In genomic region chr4:109215511-109215910, GRCh38 we compare ENCODE assay signal across 20 cellular contexts.
DNase-seq lines count a peak whose midpoint lies in the region; ATAC-seq and TF ChIP-seq lines count a peak whose summit lies in the region.
"Had no signal": no experiment of that assay in that cellular context is flagged by ENCODE, and none has a peak within 500 bp of the region (broad histone marks: within the 10 kb centered on the region; RNA-seq: fewer than 3 reads in every experiment).

No MANE protein-coding gene starts in this region.

- BruUV-seq in MCF 10A (replicated peaks; lab: Mats Ljungman, UMichigan) (no TSS peak), mammary epithelial cell (replicated peaks; lab: Mats Ljungman, UMichigan) (no TSS peak)

- DNase-seq in MCF 10A (ENCODE audit: unreplicated experiment), result no peak
- DNase-seq in mammary epithelial cell, result no peak
- peak; percentile 13 for DNase-seq in choroid plexus epithelial cell (ENCODE audit: low read depth)
- DNase-seq in mesothelial cell of epicardium (ENCODE audit: low spot score in 2 of 2, unreplicated experiment in 2 of 2), result no peak
- DNase-seq in retinal pigment epithelial cell (ENCODE audit: low read depth), result peak; percentile 12
- no peak for DNase-seq in MV-4-11 (lab: John Stamatoyannopoulos, UW)
- DNase-seq: CD8-positive, alpha-beta T cell; COR-L47; DMS 273 treated with DMSO at 0.1 percent for 48 hours; DND-41; EL; H9 had no signal

- no peaks in the 10 kb centered on the region for H3K36me3 Mint-ChIP-seq in MCF 10A (ENCODE audit: insufficient read depth, unreplicated experiment)
- H3K36me3 Mint-ChIP-seq in mesothelial cell of epicardium, result peaks cover 2% of the 10 kb centered on the region
- H3K36me3 Mint-ChIP-seq: CD8-positive, alpha-beta T cell had no signal

- no peak overlapping the region for H3K4me3 Mint-ChIP-seq in MCF 10A (ENCODE audit: unreplicated experiment)
- no peak overlapping the region for H3K4me3 Mint-ChIP-seq in mesothelial cell of epicardium
- H3K4me3 Mint-ChIP-seq: B cell; CD8-positive, alpha-beta T cell; H9 had no signal

- H3K4me1 Mint-ChIP-seq in MCF 10A (ENCODE audit: insufficient read depth, unreplicated experiment) (peaks cover 12% of the 10 kb centered on the region), mesothelial cell of epicardium (peaks cover 36% of the 10 kb centered on the region)
- H3K4me1 Mint-ChIP-seq: B cell, H9 had no signal

- H3K27me3 Mint-ChIP-seq in MCF 10A (ENCODE audit: insufficient read depth, unreplicated experiment) (no peaks in the 10 kb centered on the region), mesothelial cell of epicardium (ENCODE audit: low read depth) (no peaks in the 10 kb centered on the region)
- H3K27me3 Mint-ChIP-seq: B cell had no signal

- ATAC-seq in HG02623 (IDR thresholded peaks at IDR 0.05; ENCODE audit: unreplicated experiment), result no peak
- ATAC-seq in GM19397 (IDR thresholded peaks at IDR 0.05; ENCODE audit: unreplicated experiment), result no peak
- ATAC-seq: A549; CD8-positive, alpha-beta T cell had no signal

- H3K9me3 Mint-ChIP-seq in MCF 10A (ENCODE audit: unreplicated experiment) (no peaks in the 10 kb centered on the region), mesothelial cell of epicardium (no peaks in the 10 kb centered on the region)
- H3K9me3 Mint-ChIP-seq: CD8-positive, alpha-beta T cell; H9 had no signal

- dilution Hi-C loops in mammary epithelial cell (cut with HindIII; ENCODE audit: low sequenced_read_pairs), result no loop called here

- CTCF ChIA-PET in MCF 10A (lab: Yijun Ruan, JAX) (no interaction called here), mammary epithelial cell (lab: Charles Lee; ENCODE audit: low non-redundant PET) (no interaction called here)

- no peaks in the 10 kb centered on the region for H3K27me3 ChIP-seq in mammary epithelial cell (ENCODE audit: insufficient read depth, low read length)
- H3K27me3 ChIP-seq: BLaER1 treated with 17β-estradiol and CSF1 and Interleukin-3, amounts not matched to agents 10 nM and 100 nM had no signal

- in situ Hi-C loops in mammary epithelial cell (cut with MboI; ENCODE audit: low sequenced_read_pairs in 2 of 2), result no loop called here

- POLR2A ChIA-PET in MCF 10A (lab: Yijun Ruan, JAX), result no interaction called here

- intact Hi-C loops in MCF 10A (cut with micrococcal nuclease) (no loop called here), mammary epithelial cell (cut with micrococcal nuclease) (no loop called here)

- H3K27ac ChIP-seq in mammary epithelial cell (ENCODE audit: insufficient read depth, low read depth, low read length), result no peak overlapping the region
- H3K27ac ChIP-seq: 22Rv1; A549; BLaER1 treated with 17β-estradiol and CSF1 and Interleukin-3, amounts not matched to agents 10 nM and 100 nM; HL-60 had no signal

- no peaks in the 10 kb centered on the region for H3K9me3 ChIP-seq in mammary epithelial cell (replicated peaks; ENCODE audit: insufficient read depth, low read length)
- H3K9me3 ChIP-seq: A549; BLaER1 treated with 17β-estradiol and CSF1 and Interleukin-3, amounts not matched to agents 10 nM and 100 nM had no signal

- H3K4me3 ChIP-seq in mammary epithelial cell (replicated peaks in 1 of 3; ENCODE audit: insufficient read depth in 1 of 3, low read depth in 2 of 3, low read length in 3 of 3) (no peak overlapping the region), choroid plexus epithelial cell (ENCODE audit: low read depth, low read length) (no peak overlapping the region), retinal pigment epithelial cell (ENCODE audit: low read length) (no peak overlapping the region)
- H3K4me3 ChIP-seq: A549; BLaER1 treated with 17β-estradiol and CSF1 and Interleukin-3, amounts not matched to agents 10 nM and 100 nM; GM12878 had no signal

- H3K27ac Mint-ChIP-seq in MCF 10A (ENCODE audit: low read depth, unreplicated experiment) (peak overlapping the region; percentile 42), mesothelial cell of epicardium (peak overlapping the region; percentile 85)
- H3K27ac Mint-ChIP-seq: B cell; CD8-positive, alpha-beta T cell; H9 had no signal

- no peak overlapping the region for H2AFZ ChIP-seq in mammary epithelial cell (ENCODE audit: low read depth, low read length)

- H3K4me1 ChIP-seq in mammary epithelial cell (ENCODE audit: insufficient read depth, low read length), result no peaks in the 10 kb centered on the region
- H3K4me1 ChIP-seq: A549; BLaER1 treated with 17β-estradiol and CSF1 and Interleukin-3, amounts not matched to agents 10 nM and 100 nM had no signal

- no peak for TF ChIP-seq CTCF in MCF 10A (IDR thresholded peaks at IDR 0.05; ENCODE audit: unreplicated experiment)
- no peak for TF ChIP-seq CTCF in mammary epithelial cell (conservative IDR thresholded peaks at IDR 0.05 in 1 of 2, IDR thresholded peaks at IDR 0.05 in 1 of 2; ENCODE audit: extremely low read depth in 1 of 2, insufficient read depth in 1 of 2, low read depth in 1 of 2, low read length in 2 of 2)
- TF ChIP-seq CTCF in choroid plexus epithelial cell (conservative IDR thresholded peaks at IDR 0.05; ENCODE audit: low read depth, low read length), result no peak
- TF ChIP-seq CTCF in mesothelial cell of epicardium (IDR thresholded peaks at IDR 0.05; ENCODE audit: unreplicated experiment), result no peak
- TF ChIP-seq CTCF in retinal pigment epithelial cell (conservative IDR thresholded peaks at IDR 0.05; ENCODE audit: low read depth, low read length), result no peak

- H3K36me3 ChIP-seq in mammary epithelial cell (ENCODE audit: insufficient read depth, low read length), result no peaks in the 10 kb centered on the region
- H3K36me3 ChIP-seq: BLaER1 treated with 17β-estradiol and CSF1 and Interleukin-3, amounts not matched to agents 10 nM and 100 nM had no signal

- WGBS in mammary epithelial cell (ENCODE audit: low coverage, missing lambda C conversion rate), result 59% methylated on average over 2 of the region's 2 CpGs

- H3K9ac ChIP-seq in mammary epithelial cell (ENCODE audit: insufficient read depth, low read length), result no peak overlapping the region
- H3K9ac ChIP-seq: BLaER1 treated with 17β-estradiol and CSF1 and Interleukin-3, amounts not matched to agents 10 nM and 100 nM had no signal

- no peak overlapping the region for H3K4me2 ChIP-seq in mammary epithelial cell (ENCODE audit: insufficient read depth, low read depth, low read length)
- H3K4me2 ChIP-seq: A549; BLaER1 treated with 17β-estradiol and CSF1 and Interleukin-3, amounts not matched to agents 10 nM and 100 nM had no signal

- H3K79me2 ChIP-seq in mammary epithelial cell (ENCODE audit: insufficient read depth, low read length), result no peaks in the 10 kb centered on the region

- no peaks in the 10 kb centered on the region for H4K20me1 ChIP-seq in mammary epithelial cell (ENCODE audit: insufficient read depth, low read length)
- H4K20me1 ChIP-seq: BLaER1 treated with 17β-estradiol and CSF1 and Interleukin-3, amounts not matched to agents 10 nM and 100 nM had no signal

Comparison
In these comparisons a context has a peak if more than half of its experiments do, and no peak if none do; other contexts are left out.
1. DNase-seq: peak in choroid plexus epithelial cell (single experiment) and retinal pigment epithelial cell (single experiment); none in MCF 10A (single experiment), mammary epithelial cell (single experiment), mesothelial cell of epicardium (0 of 2) and MV-4-11 (single experiment).